ENCODE assay signal across 10 cellular contexts in genomic region chr6:128516514-128516898, GRCh38. TPM values are rescaled to one million over a fixed set of nuclear protein-coding genes. Genes with fewer than 3 reads are reported as not detected.
DNase-seq lines count a peak whose midpoint lies in the region; ATAC-seq, FAIRE-seq and TF ChIP-seq lines count a peak whose summit lies in the region.
"Had no signal": no experiment of that assay in that cellular context is flagged by ENCODE, and none has a peak within 500 bp of the region (broad histone marks: within the 10 kb centered on the region; RNA-seq: fewer than 3 reads in every experiment).

No MANE protein-coding gene starts in this region.

- H3K4me1 Mint-ChIP-seq in activated naive CD4-positive, alpha-beta T cell treated with anti-CD3 and anti-CD28 coated beads for 36 hours (ENCODE audit: low read depth), result peaks cover 8% of the 10 kb centered on the region

- no peak overlapping the region for H3K4me3 Mint-ChIP-seq in activated naive CD4-positive, alpha-beta T cell treated with anti-CD3 and anti-CD28 coated beads for 36 hours
- H3K4me3 Mint-ChIP-seq: T-helper 2 cell treated with Interferon-gamma antibody and Interleukin-4, amounts not matched to agents 5 μg/mL and 100 μg/mL, for 36 hours had no signal

- H3K27me3 ChIP-seq in heart right ventricle (peaks cover 0 to 39% (median 0%) of the 10 kb centered on the region in 7 donors), upper lobe of right lung (no peaks in the 10 kb centered on the region)

- peak; percentile 96 for FAIRE-seq in islet of Langerhans (lab: Jason Lieb, UNC)

- H3K27ac Mint-ChIP-seq in activated naive CD4-positive, alpha-beta T cell treated with anti-CD3 and anti-CD28 coated beads for 36 hours, result no peak overlapping the region
- H3K27ac Mint-ChIP-seq: T-helper 2 cell treated with Interferon-gamma antibody and Interleukin-4, amounts not matched to agents 5 μg/mL and 100 μg/mL, for 36 hours had no signal

- peak overlapping the region in 5 of 10 donors; percentile 7 to 49 (median 39) for H3K27ac ChIP-seq in heart right ventricle
- H3K27ac ChIP-seq in upper lobe of right lung, result no peak overlapping the region

- peak in 8 of 9 donors; percentile 16 to 54 (median 37) for TF ChIP-seq CTCF in heart right ventricle (IDR thresholded peaks at IDR 0.05)
- peak; percentile 24 for TF ChIP-seq CTCF in upper lobe of right lung (IDR thresholded peaks at IDR 0.05)

- H3K36me3 Mint-ChIP-seq in activated naive CD4-positive, alpha-beta T cell treated with anti-CD3 and anti-CD28 coated beads for 36 hours (ENCODE audit: low read depth), result no peaks in the 10 kb centered on the region

- 13 to 16% methylated on average over 1 of the region's 1 CpG for WGBS in heart right ventricle, 2 donors

- H3K9me3 ChIP-seq in heart right ventricle (no peaks in the 10 kb centered on the region), upper lobe of right lung (no peaks in the 10 kb centered on the region)

- DNase-seq in heart right ventricle (no peak), left cardiac atrium (no peak), SW480 (ENCODE audit: low spot score) (peak; percentile 36), upper lobe of right lung (no peak), DMS114 treated with DMSO at 0.1 percent for 48 hours (lab: John Stamatoyannopoulos, UW; ENCODE audit: unreplicated experiment) (no peak)
- DNase-seq in activated naive CD4-positive, alpha-beta T cell treated with anti-CD3 and anti-CD28 coated beads for 36 hours, result no peak
- DNase-seq: DND-41 had no signal

- H3K4me1 ChIP-seq in heart right ventricle (peaks cover 0 to 78% (median 54%) of the 10 kb centered on the region in 9 donors), upper lobe of right lung (peaks cover 26% of the 10 kb centered on the region)

- no peaks in the 10 kb centered on the region for H3K9me3 Mint-ChIP-seq in activated naive CD4-positive, alpha-beta T cell treated with anti-CD3 and anti-CD28 coated beads for 36 hours
- H3K9me3 Mint-ChIP-seq: T-helper 2 cell treated with Interferon-gamma antibody and Interleukin-4, amounts not matched to agents 5 μg/mL and 100 μg/mL, for 36 hours had no signal

- H3K4me3 ChIP-seq in heart right ventricle, result peak overlapping the region in 2 of 10 donors; percentile 9 to 12
- no peak overlapping the region for H3K4me3 ChIP-seq in upper lobe of right lung

- intact Hi-C loops in heart right ventricle (cut with DNase I), result loop anchor here in 5 of 10 donors (5.0 to 10.0 kb wide), 5 partner anchors 99 to 452 kb away; no protein-coding TSS in a partner anchor
- intact Hi-C loops in left cardiac atrium (cut with DNase I), result loop anchor here in 1 of 2 donors (10.0 kb wide), 2 partner anchors 182 to 282 kb away; no protein-coding TSS in a partner anchor
- intact Hi-C loops in upper lobe of right lung (cut with DNase I), result no loop called here
- intact Hi-C loops in activated naive CD4-positive, alpha-beta T cell treated with anti-CD3 and anti-CD28 coated beads for 36 hours (cut with micrococcal nuclease), result loop anchor here (5.0 kb wide), 2 partner anchors 184 to 211 kb away; no protein-coding TSS in a partner anchor

- peaks cover 29% of the 10 kb centered on the region for H3K27me3 Mint-ChIP-seq in activated naive CD4-positive, alpha-beta T cell treated with anti-CD3 and anti-CD28 coated beads for 36 hours (ENCODE audit: low read depth)

- ATAC-seq in heart right ventricle (no peak), left cardiac atrium (no peak), upper lobe of right lung (no peak), HG03025 (IDR thresholded peaks at IDR 0.05; ENCODE audit: low FRiP score, unreplicated experiment) (no peak)

- H3K36me3 ChIP-seq in heart right ventricle (no peaks in the 10 kb centered on the region), upper lobe of right lung (no peaks in the 10 kb centered on the region)

- CTCF ChIA-PET in activated naive CD4-positive, alpha-beta T cell treated with anti-CD3 and anti-CD28 coated beads for 36 hours (lab: Charles Lee), result interaction anchor here (0.6 to 0.9 kb wide), 4 partner anchors 38 to 675 kb away, joined by 3 to 6 read pairs (median 3); no protein-coding TSS in a partner anchor

RNA-seq across cellular contexts. Expression of gene PTPRK, which starts 3.9 kb away (rescaled TPM):
- total RNA-seq in heart right ventricle, result 10 to 100 TPM; 27.1 to 47.7 (median 36.5) TPM
- 1 to 10 TPM; 7.5 to 9.1 TPM for polyA plus RNA-seq in heart right ventricle
- 10 to 100 TPM; 29.6 to 30.2 TPM for total RNA-seq in left cardiac atrium
- total RNA-seq in upper lobe of right lung, result 64.6 TPM
- total RNA-seq in activated naive CD4-positive, alpha-beta T cell treated with anti-CD3 and anti-CD28 coated beads for 36 hours, result 1 to 10 TPM; 5.5 to 8.0 TPM
